31 cellular contexts compared by ENCODE assay signal in the genomic region with DNA sequence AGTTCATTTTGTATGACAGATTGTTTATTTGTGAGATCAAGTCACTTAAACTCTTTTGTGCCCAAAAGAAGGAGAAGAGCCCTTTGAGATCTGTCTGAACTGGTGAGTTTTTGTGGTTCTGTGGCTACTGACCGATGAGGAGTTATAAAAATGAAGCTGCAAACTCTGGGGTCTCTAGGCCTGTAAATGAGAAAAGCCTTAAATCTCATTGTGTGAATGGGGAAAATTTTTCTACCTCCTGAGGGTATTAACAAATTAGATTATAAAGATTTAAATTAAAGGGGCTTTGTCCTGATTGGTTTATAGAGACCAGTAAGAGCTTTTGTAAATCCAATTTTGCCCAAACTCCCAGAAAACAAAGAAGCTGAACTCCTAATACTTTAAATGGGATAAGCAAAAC. TPM values are rescaled to one million over a fixed set of nuclear protein-coding genes. Genes with fewer than 3 reads are reported as not detected.
"Had no signal": no experiment of that assay in that cellular context is flagged by ENCODE, and none has a peak within 500 bp of the region (broad histone marks: within the 10 kb centered on the region; RNA-seq: fewer than 3 reads in every experiment).

No MANE protein-coding gene starts in this region.

- H3K27me3 ChIP-seq: ascending aorta had no signal

- H3K9me3 ChIP-seq: ascending aorta had no signal

- H3K4me3 ChIP-seq: ascending aorta, cardiac muscle cell had no signal

- H3K4me1 ChIP-seq: ascending aorta had no signal

- H3K27ac ChIP-seq: ascending aorta, cardiac muscle cell, VCaP had no signal

- H3K36me3 ChIP-seq: ascending aorta, cardiac muscle cell had no signal

- ATAC-seq: activated CD8-positive, alpha-beta memory T cell treated with anti-CD3 and anti-CD28 coated beads, Interleukin-2, amount 10 ng/mL, durations not matched to agents 7 days and 5 days; activated CD8-positive, alpha-beta T cell treated with anti-CD3 and anti-CD28 coated beads, Interleukin-2, amount 10 ng/mL, durations not matched to agents 7 days and 5 days; activated naive CD8-positive, alpha-beta T cell treated with anti-CD3 and anti-CD28 coated beads, Interleukin-2, amount 50 U/mL, for 24 hours had no signal

- DNase-seq: activated B cell treated with CpG ODN at 0.5 μM for 24 hours; activated CD4-positive, alpha-beta memory T cell treated with anti-CD3 and anti-CD28 coated beads, Interleukin-2, amount 10 ng/mL, durations not matched to agents 7 days and 5 days; activated CD4-positive, alpha-beta T cell treated with anti-CD3 and anti-CD28 coated beads for 4 hours; activated CD4-positive, alpha-beta T cell treated with anti-CD3 and anti-CD28 coated beads, Interleukin-2, amount 10 ng/mL, durations not matched to agents 24 days and 14 days; activated CD4-positive, alpha-beta T cell treated with anti-CD3 and anti-CD28 coated beads, Interleukin-2, amount 50 U/mL, for 1 hour; activated CD4-positive, alpha-beta T cell treated with anti-CD3 and anti-CD28 coated beads, Interleukin-2, amount 50 U/mL, for 48 hours; activated CD4-positive, CD25-positive, alpha-beta regulatory T cell treated with anti-CD3 and anti-CD28 coated beads, Interleukin-2, amount 50 U/mL, for 72 hours; activated CD8-positive, alpha-beta memory T cell treated with anti-CD3 and anti-CD28 coated beads for 24 hours; activated CD8-positive, alpha-beta memory T cell treated with anti-CD3 and anti-CD28 coated beads, Interleukin-2, amount 10 ng/mL, durations not matched to agents 7 days and 5 days; activated CD8-positive, alpha-beta memory T cell treated with anti-CD3 and anti-CD28 coated beads, Interleukin-2, amount 50 U/mL, for 48 hours; activated CD8-positive, alpha-beta T cell treated with anti-CD3 and anti-CD28 coated beads, Interleukin-2, amount 10 ng/mL, durations not matched to agents 7 days and 5 days; activated effector memory CD4-positive, alpha-beta T cell treated with Interleukin-2 at 50 U/mL for 16 hours; activated gamma-delta T cell; activated naive CD4-positive, alpha-beta T cell treated with anti-CD3 and anti-CD28 coated beads, Interleukin-2, amount 10 ng/mL, durations not matched to agents 7 days and 5 days; activated naive CD4-positive, alpha-beta T cell treated with Interleukin-2 at 50 U/mL for 16 hours; activated naive CD8-positive, alpha-beta T cell treated with anti-CD3 and anti-CD28 coated beads, Interleukin-2, amount 10 ng/mL, durations not matched to agents 7 days and 5 days; activated naive CD8-positive, alpha-beta T cell treated with anti-CD3 and anti-CD28 coated beads, Interleukin-2, amount 50 U/mL, for 24 hours; activated T-cell treated with anti-CD3 and anti-CD28 coated beads, Interleukin-2, amount 50 U/mL, for 24 hours; activated T-cell treated with anti-CD3 and anti-CD28 coated beads, Interleukin-2, amount 50 U/mL, for 48 hours; amygdala; anterior cingulate cortex; caudate nucleus; cerebellar nuclear complex; T-helper 2 cell; T-helper 9 cell had no signal

RNA-seq across cellular contexts. Expression of a gene that starts 9.7 kb away (rescaled TPM):
- total RNA-seq: activated B cell treated with CpG ODN at 0.5 μM for 24 hours; activated CD4-positive, alpha-beta memory T cell treated with anti-CD3 and anti-CD28 coated beads, Interleukin-2, amount 10 ng/mL, durations not matched to agents 7 days and 5 days; activated CD4-positive, alpha-beta T cell treated with anti-CD3 and anti-CD28 coated beads, Interleukin-2, amount 10 ng/mL, durations not matched to agents 24 days and 14 days; activated CD8-positive, alpha-beta memory T cell treated with anti-CD3 and anti-CD28 coated beads, Interleukin-2, amount 10 ng/mL, durations not matched to agents 7 days and 5 days; activated CD8-positive, alpha-beta T cell treated with anti-CD3 and anti-CD28 coated beads, Interleukin-2, amount 10 ng/mL, durations not matched to agents 7 days and 5 days; activated naive CD8-positive, alpha-beta T cell treated with anti-CD3 and anti-CD28 coated beads, Interleukin-2, amount 10 ng/mL, durations not matched to agents 7 days and 5 days; activated T-helper 2 cell treated with anti-CD3 and anti-CD28 coated beads, Interferon-gamma antibody, Interleukin-2, Interleukin-4, amounts not matched to agents 10 μg/mL and 5 μg/mL and 100 μg/mL, durations not matched to agents 14 hours and 24 hours and 36 hours; ascending aorta; bronchial epithelial cell; cardiac muscle cell; chondrocyte had no signal

RNA-seq across cellular contexts. Expression of a gene that starts 32.5 kb away (rescaled TPM):
- total RNA-seq: activated B cell treated with CpG ODN at 0.5 μM for 24 hours; activated CD4-positive, alpha-beta memory T cell treated with anti-CD3 and anti-CD28 coated beads, Interleukin-2, amount 10 ng/mL, durations not matched to agents 7 days and 5 days; activated CD4-positive, alpha-beta T cell treated with anti-CD3 and anti-CD28 coated beads, Interleukin-2, amount 10 ng/mL, durations not matched to agents 24 days and 14 days; activated CD8-positive, alpha-beta memory T cell treated with anti-CD3 and anti-CD28 coated beads, Interleukin-2, amount 10 ng/mL, durations not matched to agents 7 days and 5 days; activated CD8-positive, alpha-beta T cell treated with anti-CD3 and anti-CD28 coated beads, Interleukin-2, amount 10 ng/mL, durations not matched to agents 7 days and 5 days; activated naive CD8-positive, alpha-beta T cell treated with anti-CD3 and anti-CD28 coated beads, Interleukin-2, amount 10 ng/mL, durations not matched to agents 7 days and 5 days; activated T-helper 2 cell treated with anti-CD3 and anti-CD28 coated beads, Interferon-gamma antibody, Interleukin-2, Interleukin-4, amounts not matched to agents 10 μg/mL and 5 μg/mL and 100 μg/mL, durations not matched to agents 14 hours and 24 hours and 36 hours; ascending aorta; bronchial epithelial cell; cardiac muscle cell; chondrocyte had no signal
